ENCODE assay signal across 13 cellular contexts in the genomic region with DNA sequence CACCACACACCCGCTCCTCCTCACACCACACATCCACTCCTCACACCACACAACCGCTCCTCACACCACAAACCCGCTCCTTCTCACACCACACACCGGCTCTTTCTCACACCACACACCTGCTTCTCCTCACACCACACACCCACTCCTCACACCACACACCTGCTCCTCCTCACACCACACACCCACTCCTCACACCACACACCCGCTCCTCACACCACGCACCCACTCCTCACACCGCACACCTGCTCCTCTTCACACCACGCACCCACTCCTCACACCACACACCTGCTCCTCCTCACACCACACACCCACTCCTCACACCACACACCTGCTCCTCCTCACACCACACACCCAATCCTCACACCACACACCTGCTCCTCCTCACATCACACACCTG. TPM values are rescaled to one million over a fixed set of nuclear protein-coding genes. Genes with fewer than 3 reads are reported as not detected.
A peak's percentile ranks its signal among the peaks of the same experiment; 100 is the strongest.
DNase-seq lines count a peak whose midpoint lies in the region; ATAC-seq, FAIRE-seq and TF ChIP-seq lines count a peak whose summit lies in the region.
"Not testable (repeated sequence)": the region's sequence is repeated elsewhere in the genome, so short reads cannot be mapped to it uniquely, and the experiment has no call there.
"Had no signal": no experiment of that assay in that cellular context is flagged by ENCODE, and none has a peak within 500 bp of the region (broad histone marks: within the 10 kb centered on the region; RNA-seq: fewer than 3 reads in every experiment).

No MANE protein-coding gene starts in this region.

- H3K9me3 ChIP-seq in AG04450 (ENCODE audit: control insufficient read depth, insufficient read depth, low read length); H9 (ENCODE audit: control insufficient read depth, low read depth, low read length); K562 (replicated peaks; ENCODE audit: control insufficient read depth, insufficient read depth, low read depth, low read length); fibroblast of lung (ENCODE audit: control insufficient read depth, insufficient read depth, low read depth, low read length); mesenchymal stem cell (ENCODE audit: control insufficient read depth, low read length); upper lobe of left lung: not testable (repeated sequence)

- WGBS in H9 (ENCODE audit: extremely low coverage, insufficient read length, low lambda C conversion rate): 98% methylated on average over 5 of the region's 8 CpGs
- WGBS in K562 (ENCODE audit: insufficient coverage, low coverage, missing lambda C conversion rate): 0% methylated on average over 7 of the region's 8 CpGs
- 31% methylated on average over 7 of the region's 8 CpGs for WGBS in mesenchymal stem cell
- WGBS in upper lobe of left lung, 2 donors: 54 to 63% methylated on average over 8 of the region's 8 CpGs

- not testable (repeated sequence) for DNase-seq in AG04450 (ENCODE audit: low read depth, low spot score); H9; K562 (ENCODE audit: extremely low read depth in 1 of 4, low spot score in 3 of 4); fibroblast of lung (ENCODE audit: low read depth in 2 of 2); mesenchymal stem cell; upper lobe of left lung
- DNase-seq in NB4 (ENCODE audit: low read depth): peak; percentile 8

- not testable (repeated sequence) for TF ChIP-seq RAD21 in K562 (CRISPR knock-in tag; conservative IDR thresholded peaks at IDR 0.05 in 1 of 2, IDR thresholded peaks at IDR 0.05 in 1 of 2)

- not testable (repeated sequence) for H3K36me3 Mint-ChIP-seq in H9 (ENCODE audit: insufficient read depth in 1 of 3, low read depth in 3 of 3)

- H3K9ac ChIP-seq in H9 (ENCODE audit: extremely low read depth, insufficient read length, low read length); K562 (ENCODE audit: insufficient read depth in 1 of 2, low read depth in 2 of 2, low read length in 2 of 2); fibroblast of lung (ENCODE audit: insufficient read depth, low read length); mesenchymal stem cell (ENCODE audit: low read length): not testable (repeated sequence)

- not testable (repeated sequence) for H2BK120ac ChIP-seq in H9 (ENCODE audit: low read depth, low read length, poor library complexity, severe bottlenecking)
- H2BK120ac ChIP-seq in mesenchymal stem cell (ENCODE audit: low read depth, low read length): peak overlapping the region; percentile 21

- H3K27me3 ChIP-seq in AG04450 (ENCODE audit: control insufficient read depth, insufficient read depth, low read length); H9 (ENCODE audit: insufficient read depth, low read length); K562 (ENCODE audit: control insufficient read depth in 2 of 2, insufficient read depth in 2 of 2, low read length in 2 of 2); fibroblast of lung (ENCODE audit: control insufficient read depth, insufficient read depth, low read length); mesenchymal stem cell (ENCODE audit: control insufficient read depth in 1 of 2, insufficient read depth in 1 of 2, low read length in 2 of 2); upper lobe of left lung: not testable (repeated sequence)

- CTCF ChIA-PET in AG04450 (lab: Charles Lee); K562 (lab: Yijun Ruan, JAX; ENCODE audit: low intra/inter-chr PET ratio): not testable (repeated sequence)

- not testable (repeated sequence) for H3T11ph ChIP-seq in H9 (ENCODE audit: low read length)

- not testable (repeated sequence) for H3K4me3 Mint-ChIP-seq in H9

- not testable (repeated sequence) for H3K4me2 ChIP-seq in H9 (ENCODE audit: insufficient read depth, insufficient read length, low read length); K562 (ENCODE audit: insufficient read depth, low read length); fibroblast of lung (ENCODE audit: extremely low read depth, insufficient read depth, low read length); mesenchymal stem cell (ENCODE audit: low read length, poor library complexity, severe bottlenecking)

- H3K14ac ChIP-seq in H9 (ENCODE audit: insufficient read depth, low read length) (peak overlapping the region; percentile 0; the same call in 1 of the 2 replicates), mesenchymal stem cell (ENCODE audit: low read length in 2 of 2) (peak overlapping the region in 1 of 2 experiments; percentile 31)

- not testable (repeated sequence) for H3K23me2 ChIP-seq in H9 (ENCODE audit: insufficient read length, low read depth, low read length, poor library complexity, severe bottlenecking)

- H3K56ac ChIP-seq in H9 (ENCODE audit: insufficient read length, low read depth, low read length): not testable (repeated sequence)

- H4K91ac ChIP-seq in H9 (ENCODE audit: insufficient read length, low read depth, low read length): not testable (repeated sequence)
- peak overlapping the region; percentile 95 for H4K91ac ChIP-seq in mesenchymal stem cell (ENCODE audit: low read length)

- H2BK12ac ChIP-seq in H9 (ENCODE audit: insufficient read length, low read depth, low read length): not testable (repeated sequence)
- H2BK12ac ChIP-seq in mesenchymal stem cell (ENCODE audit: low read length in 2 of 2): peak overlapping the region; percentile 75 to 93

- H3K23ac ChIP-seq in H9 (ENCODE audit: insufficient read length, low read depth, low read length); mesenchymal stem cell (ENCODE audit: low read length in 2 of 2): not testable (repeated sequence)

- not testable (repeated sequence) for H4K20me1 ChIP-seq in H9 (ENCODE audit: control insufficient read depth, insufficient read depth, insufficient read length); K562 (replicated peaks; ENCODE audit: control insufficient read depth, insufficient read depth, low read length); fibroblast of lung (ENCODE audit: control insufficient read depth, extremely low read depth, insufficient read depth, low read length)

- H3K9me3 Mint-ChIP-seq in H9: not testable (repeated sequence)

- not testable (repeated sequence) for H3K4me3 ChIP-seq in AG04450 (ENCODE audit: low read depth, low read length); NB4 (ENCODE audit: low read depth, low read length); K562; fibroblast of lung (replicated peaks in 1 of 4; ENCODE audit: control extremely low read depth in 1 of 4, insufficient read depth in 1 of 4, low read depth in 3 of 4, low read length in 4 of 4); mesenchymal stem cell (ENCODE audit: insufficient read depth in 1 of 2, low read depth in 1 of 2, low read length in 2 of 2); upper lobe of left lung

- POLR2A ChIA-PET in AG04450 (lab: Yijun Ruan, JAX); K562 (lab: Yijun Ruan, JAX): not testable (repeated sequence)

- H2BK5ac ChIP-seq in H9 (ENCODE audit: insufficient read length, low read length); mesenchymal stem cell (ENCODE audit: low read depth, low read length, poor library complexity, severe bottlenecking): not testable (repeated sequence)

- H2BK20ac ChIP-seq in H9 (ENCODE audit: low read depth, low read length, poor library complexity, severe bottlenecking): not testable (repeated sequence)

- H3K9me1 ChIP-seq in K562 (ENCODE audit: control insufficient read depth, insufficient read depth, low read length): not testable (repeated sequence)

- TF ChIP-seq POLR2A in NB4 (IDR thresholded peaks at IDR 0.05; ENCODE audit: extremely low read depth, insufficient read length); K562 (conservative IDR thresholded peaks at IDR 0.05); upper lobe of left lung (IDR thresholded peaks at IDR 0.05): not testable (repeated sequence)

- H2AFZ ChIP-seq in H9 (ENCODE audit: low read length); K562 (ENCODE audit: low read depth, low read length); fibroblast of lung (ENCODE audit: low read length); mesenchymal stem cell (ENCODE audit: low read depth, low read length): not testable (repeated sequence)

- not testable (repeated sequence) for H4K8ac ChIP-seq in H9 (replicated peaks; ENCODE audit: insufficient read length, low read depth, low read length)
- H4K8ac ChIP-seq in mesenchymal stem cell (ENCODE audit: low read length): peak overlapping the region; percentile 73

- not testable (repeated sequence) for H2BK15ac ChIP-seq in H9 (ENCODE audit: low read depth, low read length)
- H2BK15ac ChIP-seq in mesenchymal stem cell (ENCODE audit: low read depth, poor library complexity, severe bottlenecking): peak overlapping the region; percentile 29

- not testable (repeated sequence) for BruUV-seq in K562 (replicated peaks; lab: Mats Ljungman, UMichigan)

- TF ChIP-seq EP300 in K562 (IDR thresholded peaks at IDR 0.05; ENCODE audit: low read length); upper lobe of left lung (IDR thresholded peaks at IDR 0.05): not testable (repeated sequence)

- not testable (repeated sequence) for H3K27me3 Mint-ChIP-seq in H9 (ENCODE audit: low read depth)

- H3K4ac ChIP-seq in H9 (ENCODE audit: low read depth, low read length): not testable (repeated sequence)
- H3K4ac ChIP-seq in mesenchymal stem cell (ENCODE audit: low read depth in 1 of 2, low read length in 2 of 2): peak overlapping the region; percentile 32 to 61

- not testable (repeated sequence) for TF ChIP-seq CTCF in AG04450 (IDR thresholded peaks at IDR 0.05; ENCODE audit: low read depth, low read length); H9 (conservative IDR thresholded peaks at IDR 0.05); NB4 (IDR thresholded peaks at IDR 0.05; ENCODE audit: low read depth, low read length); K562 (IDR thresholded peaks at IDR 0.05 in 2 of 3, conservative IDR thresholded peaks at IDR 0.05 in 1 of 3; ENCODE audit: insufficient read depth in 2 of 3, low read depth in 1 of 3, low read length in 3 of 3); fibroblast of lung (conservative IDR thresholded peaks at IDR 0.05 in 1 of 2, IDR thresholded peaks at IDR 0.05 in 1 of 2; ENCODE audit: low read depth in 1 of 2, low read length in 2 of 2); upper lobe of left lung (IDR thresholded peaks at IDR 0.05)

- peak overlapping the region; percentile 31 for H3K27ac ChIP-seq in AG04450 (ENCODE audit: low read depth, low read length)
- H3K27ac ChIP-seq in H9 (ENCODE audit: insufficient read length, low read depth, low read length); K562 (ENCODE audit: extremely low read depth, low read depth, low read length); mesenchymal stem cell (ENCODE audit: low read length, poor library complexity, severe bottlenecking); upper lobe of left lung: not testable (repeated sequence)
- H3K27ac ChIP-seq in fibroblast of lung (ENCODE audit: insufficient read depth, low read length): peak overlapping the region; percentile 19

- H3K36me3 ChIP-seq in K562 (ENCODE audit: control insufficient read depth, insufficient read depth, low read length); fibroblast of lung (ENCODE audit: control insufficient read depth, insufficient read depth, low read length); mesenchymal stem cell (ENCODE audit: control insufficient read depth in 1 of 2, insufficient read depth in 2 of 2, low read depth in 1 of 2, low read length in 2 of 2); upper lobe of left lung: not testable (repeated sequence)

- not testable (repeated sequence) for H3K27ac Mint-ChIP-seq in H9

- H4K5ac ChIP-seq in H9 (ENCODE audit: insufficient read length, low read depth, low read length): not testable (repeated sequence)

- not testable (repeated sequence) for H2AK5ac ChIP-seq in H9 (ENCODE audit: insufficient read length, low read length); mesenchymal stem cell (ENCODE audit: low read length, severe bottlenecking)

- not testable (repeated sequence) for H3K79me1 ChIP-seq in H9 (ENCODE audit: insufficient read depth, low read depth, low read length, poor library complexity, severe bottlenecking); mesenchymal stem cell (replicated peaks; ENCODE audit: low read length, poor library complexity, severe bottlenecking)

- intact Hi-C loops in K562 (cut with micrococcal nuclease): loop anchor here (5.0 kb wide), 2 partner anchors 306 to 871 kb away; no protein-coding TSS in a partner anchor

- FAIRE-seq in K562 (lab: Jason Lieb, UNC): peak; percentile 59

- ATAC-seq in K562: not testable (repeated sequence)
- peak; percentile 35 to 69 for ATAC-seq in upper lobe of left lung (ENCODE audit: low FRiP score in 2 of 2)

- in situ Hi-C loops in K562 (cut with MboI): not testable (repeated sequence)

- not testable (repeated sequence) for H3K18ac ChIP-seq in H9 (ENCODE audit: insufficient read length, low read depth, low read length)
- H3K18ac ChIP-seq in mesenchymal stem cell (ENCODE audit: low read depth in 1 of 2, low read length in 2 of 2): peak overlapping the region; percentile 68 to 84

- H3K79me2 ChIP-seq in H9 (ENCODE audit: insufficient read depth, low read length); K562 (ENCODE audit: control insufficient read depth, insufficient read depth, low read length); fibroblast of lung (ENCODE audit: control insufficient read depth, insufficient read depth, low read length): not testable (repeated sequence)

- not testable (repeated sequence) for H3K4me1 ChIP-seq in H9 (ENCODE audit: insufficient read depth, low read length); K562 (replicated peaks in 1 of 2; ENCODE audit: control insufficient read depth in 2 of 2, insufficient read depth in 2 of 2, low read length in 2 of 2); mesenchymal stem cell (ENCODE audit: control insufficient read depth, insufficient read depth, low read depth, low read length); upper lobe of left lung
- peaks cover 12% of the 10 kb centered on the region for H3K4me1 ChIP-seq in fibroblast of lung (ENCODE audit: control insufficient read depth, extremely low read depth, insufficient read depth, low read length)

- H3K4me1 Mint-ChIP-seq in H9: not testable (repeated sequence)

RNA-seq across cellular contexts. Expression of a gene that starts 6.2 kb away (rescaled TPM):
- polyA plus RNA-seq in AG04450 (2011; rRNA removed): 0.04 TPM in 1 of 2 replicates, not detected in the other
- not detected in 2 replicates for polyA minus RNA-seq in AG04450 (2011; rRNA and poly(A)+ RNA removed)
- not detected in 2 replicates for total RNA-seq in H9 (2021)
- total RNA-seq in K562 (2011; cell fraction: chromatin; rRNA removed; ENCODE audit: low replicate concordance): not detected in 2 replicates
- not detected in 2 replicates for total RNA-seq in K562 (2011; cell fraction: nucleolus; rRNA removed)
- not detected in 2 replicates for total RNA-seq in K562 (2011; cell fraction: nucleoplasm; rRNA removed)
- not detected in 2 replicates for total RNA-seq in K562 (2014; rRNA removed)
- total RNA-seq in K562 (2014; rRNA removed; fragmentation: Illumina TruSeq; extraction: Trizol): not detected in 2 replicates
- total RNA-seq in K562 (2015; rRNA removed; fragmentation: Illumina TruSeq; extraction: Trizol): not detected in 2 replicates
- total RNA-seq in K562 (2021): not detected in 2 replicates
- polyA plus RNA-seq in K562 (2011; rRNA removed): not detected in 2 replicates
- not detected in 2 replicates for polyA plus RNA-seq in K562 (2011; cell fraction: cytosol; rRNA removed)
- polyA plus RNA-seq in K562 (2011; cell fraction: nucleus; rRNA removed): not detected in 2 replicates
- not detected in 2 replicates for polyA plus RNA-seq in K562 (2012)
- not detected in 2 replicates for polyA plus RNA-seq in K562 (2014; fragmentation: Illumina TruSeq; extraction: Trizol)
- not detected for polyA plus RNA-seq in K562 (2014; fragmentation: Nextera tagmentation; extraction: Ambion mirVana)
- polyA plus RNA-seq in K562 (2014; rRNA removed): not detected in 2 replicates
- polyA minus RNA-seq in K562 (2011; rRNA and poly(A)+ RNA removed): not detected in 2 replicates
- not detected in 2 replicates for polyA minus RNA-seq in K562 (2011; cell fraction: cytosol; rRNA and poly(A)+ RNA removed)
- not detected in 2 replicates for polyA minus RNA-seq in K562 (2011; cell fraction: nucleus; rRNA and poly(A)+ RNA removed)
- under 0.01 TPM in 1 of 2 replicates, not detected in the other for total RNA-seq in fibroblast of lung
- polyA plus RNA-seq in fibroblast of lung: 0.07 and 0.18 TPM in 2 replicates
- 0.08 and 0.19 TPM in 2 replicates for polyA plus RNA-seq in fibroblast of lung (2012)
- polyA minus RNA-seq in fibroblast of lung (ENCODE audit: low replicate concordance): 1.2 TPM in 1 of 2 replicates, not detected in the other
- polyA plus RNA-seq in mesenchymal stem cell (2013, experiment 1 of 2): 0.03 TPM
- polyA plus RNA-seq in mesenchymal stem cell (2013, experiment 2 of 2): 0.01 TPM
- total RNA-seq in upper lobe of left lung: 1 to 10 TPM in 3 of 6 donors, under 1 TPM in 3; under 0.01 to 2.7 (median 0.83) TPM
- total RNA-seq: Caco-2; CD8-positive, alpha-beta memory T cell; GM23338; HFFc6 had no signal
- polyA plus RNA-seq: CD8-positive, alpha-beta memory T cell; GM23338 had no signal

RNA-seq across cellular contexts. Expression of a gene that starts 25.4 kb away (rescaled TPM):
- polyA plus RNA-seq in AG04450 (2011; rRNA removed): not detected in 2 replicates
- not detected in 2 replicates for polyA minus RNA-seq in AG04450 (2011; rRNA and poly(A)+ RNA removed)
- total RNA-seq in H9 (2021): not detected in 2 replicates
- not detected in 2 replicates for total RNA-seq in K562 (2011; cell fraction: chromatin; rRNA removed; ENCODE audit: low replicate concordance)
- total RNA-seq in K562 (2011; cell fraction: nucleolus; rRNA removed): not detected in 2 replicates
- not detected in 2 replicates for total RNA-seq in K562 (2011; cell fraction: nucleoplasm; rRNA removed)
- total RNA-seq in K562 (2014; rRNA removed): not detected in 2 replicates
- not detected in 2 replicates for total RNA-seq in K562 (2014; rRNA removed; fragmentation: Illumina TruSeq; extraction: Trizol)
- total RNA-seq in K562 (2015; rRNA removed; fragmentation: Illumina TruSeq; extraction: Trizol): not detected in 2 replicates
- not detected in 2 replicates for total RNA-seq in K562 (2021)
- polyA plus RNA-seq in K562 (2011; rRNA removed): not detected in 2 replicates
- polyA plus RNA-seq in K562 (2011; cell fraction: cytosol; rRNA removed): not detected in 2 replicates
- not detected in 2 replicates for polyA plus RNA-seq in K562 (2011; cell fraction: nucleus; rRNA removed)
- polyA plus RNA-seq in K562 (2012): not detected in 2 replicates
- polyA plus RNA-seq in K562 (2014; fragmentation: Illumina TruSeq; extraction: Trizol): not detected in 2 replicates
- not detected for polyA plus RNA-seq in K562 (2014; fragmentation: Nextera tagmentation; extraction: Ambion mirVana)
- polyA plus RNA-seq in K562 (2014; rRNA removed): not detected in 2 replicates
- polyA minus RNA-seq in K562 (2011; rRNA and poly(A)+ RNA removed): not detected in 2 replicates
- polyA minus RNA-seq in K562 (2011; cell fraction: cytosol; rRNA and poly(A)+ RNA removed): not detected in 2 replicates
- polyA minus RNA-seq in K562 (2011; cell fraction: nucleus; rRNA and poly(A)+ RNA removed): not detected in 2 replicates
- 0.17 TPM in 1 of 2 replicates, not detected in the other for total RNA-seq in fibroblast of lung
- polyA plus RNA-seq in fibroblast of lung: 0.08 and 0.14 TPM in 2 replicates
- 0.08 and 0.13 TPM in 2 replicates for polyA plus RNA-seq in fibroblast of lung (2012)
- polyA minus RNA-seq in fibroblast of lung (ENCODE audit: low replicate concordance): not detected in 2 replicates
- not detected for polyA plus RNA-seq in mesenchymal stem cell (2013, experiment 1 of 2)
- polyA plus RNA-seq in mesenchymal stem cell (2013, experiment 2 of 2): not detected
- not detected for total RNA-seq in upper lobe of left lung
- total RNA-seq: A673; Caco-2; CD8-positive, alpha-beta memory T cell; GM23338; HFFc6; HT1080 had no signal
- polyA plus RNA-seq: CD8-positive, alpha-beta memory T cell; GM23338 had no signal

RNA-seq across cellular contexts. Expression of a gene that starts 49.5 kb away (rescaled TPM):
- 0.87 and 0.97 TPM in 2 replicates for polyA plus RNA-seq in AG04450 (2011; rRNA removed)
- 0.22 and 0.41 TPM in 2 replicates for polyA minus RNA-seq in AG04450 (2011; rRNA and poly(A)+ RNA removed)
- total RNA-seq in H9 (2021): 0.20 TPM in 1 of 2 replicates, not detected in the other
- total RNA-seq in K562 (2011; cell fraction: chromatin; rRNA removed; ENCODE audit: low replicate concordance): not detected in 2 replicates
- total RNA-seq in K562 (2011; cell fraction: nucleolus; rRNA removed): not detected in 2 replicates
- total RNA-seq in K562 (2011; cell fraction: nucleoplasm; rRNA removed): not detected in 2 replicates
- not detected in 2 replicates for total RNA-seq in K562 (2014; rRNA removed)
- total RNA-seq in K562 (2014; rRNA removed; fragmentation: Illumina TruSeq; extraction: Trizol): not detected in 2 replicates
- not detected in 2 replicates for total RNA-seq in K562 (2015; rRNA removed; fragmentation: Illumina TruSeq; extraction: Trizol)
- total RNA-seq in K562 (2021): not detected in 2 replicates
- polyA plus RNA-seq in K562 (2011; rRNA removed): not detected in 2 replicates
- polyA plus RNA-seq in K562 (2011; cell fraction: cytosol; rRNA removed): 0.10 TPM in 1 of 2 replicates, not detected in the other
- polyA plus RNA-seq in K562 (2011; cell fraction: nucleus; rRNA removed): not detected in 2 replicates
- 0.14 TPM in 1 of 2 replicates, not detected in the other for polyA plus RNA-seq in K562 (2012)
- not detected in 2 replicates for polyA plus RNA-seq in K562 (2014; fragmentation: Illumina TruSeq; extraction: Trizol)
- not detected for polyA plus RNA-seq in K562 (2014; fragmentation: Nextera tagmentation; extraction: Ambion mirVana)
- 0.15 TPM in 1 of 2 replicates, not detected in the other for polyA plus RNA-seq in K562 (2014; rRNA removed)
- 0.28 TPM in 1 of 2 replicates, not detected in the other for polyA minus RNA-seq in K562 (2011; rRNA and poly(A)+ RNA removed)
- not detected in 2 replicates for polyA minus RNA-seq in K562 (2011; cell fraction: cytosol; rRNA and poly(A)+ RNA removed)
- polyA minus RNA-seq in K562 (2011; cell fraction: nucleus; rRNA and poly(A)+ RNA removed): not detected in 2 replicates
- total RNA-seq in fibroblast of lung: under 0.01 and 0.66 TPM in 2 replicates
- polyA plus RNA-seq in fibroblast of lung: 0.17 and 0.28 TPM in 2 replicates
- polyA plus RNA-seq in fibroblast of lung (2012): 0.17 and 0.31 TPM in 2 replicates
- not detected in 2 replicates for polyA minus RNA-seq in fibroblast of lung (ENCODE audit: low replicate concordance)
- polyA plus RNA-seq in mesenchymal stem cell (2013, experiment 1 of 2): 0.44 TPM
- polyA plus RNA-seq in mesenchymal stem cell (2013, experiment 2 of 2): 0.47 TPM
- 1 to 10 TPM in 1 of 6 donors, not detected in 5; 1.3 TPM for total RNA-seq in upper lobe of left lung
- total RNA-seq: CD8-positive, alpha-beta memory T cell; HT1080 had no signal
- polyA plus RNA-seq: CD8-positive, alpha-beta memory T cell; GM23338 had no signal
